Comparison of ENCODE assay signal across 8 cellular contexts in the genomic region with DNA sequence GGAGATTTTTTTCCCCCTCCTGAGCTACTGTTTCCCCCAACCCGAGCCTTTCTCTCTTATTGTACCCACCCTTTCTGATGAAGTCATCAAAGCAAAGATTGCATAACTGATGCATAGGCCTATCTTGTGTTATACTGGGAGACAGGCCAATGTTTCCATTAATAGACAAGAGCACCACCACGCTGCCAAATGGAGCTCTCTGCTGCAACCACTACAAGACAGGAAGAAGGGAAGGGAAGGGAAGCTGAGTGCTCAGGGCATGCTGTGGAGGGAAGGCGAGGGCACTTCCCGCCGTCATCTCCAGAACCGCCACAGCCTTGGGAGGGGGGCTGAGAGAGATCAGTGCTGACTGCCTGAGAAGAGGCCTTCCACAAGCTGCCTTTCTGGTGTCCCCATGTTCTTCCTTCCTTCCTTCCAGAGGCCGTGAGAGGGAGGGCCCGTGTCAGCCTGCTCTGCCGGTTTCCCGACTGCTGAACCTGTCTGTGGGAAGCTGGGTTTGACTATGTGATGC.
DNase-seq lines count a peak whose midpoint lies in the region; ATAC-seq and TF ChIP-seq lines count a peak whose summit lies in the region.

No MANE protein-coding gene starts in this region.

- DNase-seq in ELR (ENCODE audit: low read depth) = peak; percentile 57
- peak; percentile 18 for DNase-seq in NCI-H774 (lab: John Stamatoyannopoulos, UW)
- DNase-seq in coronary artery (ENCODE audit: low spot score) = peak; percentile 87
- no peak for DNase-seq in mesothelial cell of epicardium (ENCODE audit: low spot score in 2 of 2, unreplicated experiment in 2 of 2)
- DNase-seq in uterus = peak; percentile 63 to 83
- DNase-seq in kidney tubule cell (ENCODE audit: low spot score) = no peak
- no peak for DNase-seq in CD8-positive, alpha-beta memory T cell

- H3K9me3 ChIP-seq in uterus = no peaks in the 10 kb centered on the region
- H3K9me3 ChIP-seq in CD8-positive, alpha-beta memory T cell (ENCODE audit: low read length) = no peaks in the 10 kb centered on the region

- intact Hi-C loops in uterus (cut with DNase I; ENCODE audit: low total_unique reads) = no loop called here

- CTCF ChIA-PET in CD8-positive, alpha-beta memory T cell (lab: Charles Lee) = no interaction called here

- peak overlapping the region; percentile 63 to 88 for H3K27ac ChIP-seq in coronary artery
- H3K27ac ChIP-seq in uterus = peak overlapping the region; percentile 82 to 84
- no peak overlapping the region for H3K27ac ChIP-seq in CD8-positive, alpha-beta memory T cell (ENCODE audit: low read depth, low read length)

- TF ChIP-seq CTCF in coronary artery (IDR thresholded peaks at IDR 0.05) = no peak
- no peak for TF ChIP-seq CTCF in mesothelial cell of epicardium (IDR thresholded peaks at IDR 0.05; ENCODE audit: unreplicated experiment)
- TF ChIP-seq CTCF in uterus (IDR thresholded peaks at IDR 0.05) = peak; percentile 21 to 44 (median 38)

- H3K36me3 ChIP-seq in uterus = no peaks in the 10 kb centered on the region
- H3K36me3 ChIP-seq in CD8-positive, alpha-beta memory T cell (ENCODE audit: insufficient read depth, low read length) = no peaks in the 10 kb centered on the region

- H3K4me3 ChIP-seq in coronary artery (peak overlapping the region; percentile 51), uterus (no peak overlapping the region)
- H3K4me3 ChIP-seq in CD8-positive, alpha-beta memory T cell (ENCODE audit: low read length) = no peak overlapping the region

- peak overlapping the region; percentile 86 for H3K27ac Mint-ChIP-seq in mesothelial cell of epicardium
- H3K27ac Mint-ChIP-seq in CD8-positive, alpha-beta memory T cell = no peak overlapping the region

- ATAC-seq in GM21786 (IDR thresholded peaks at IDR 0.05; ENCODE audit: unreplicated experiment) = no peak

- H3K27me3 Mint-ChIP-seq in mesothelial cell of epicardium (ENCODE audit: low read depth) = no peaks in the 10 kb centered on the region
- peaks cover 18 to 34% of the 10 kb centered on the region in 2 donors for H3K27me3 Mint-ChIP-seq in CD8-positive, alpha-beta memory T cell

- no peaks in the 10 kb centered on the region for H3K9me3 Mint-ChIP-seq in mesothelial cell of epicardium
- no peaks in the 10 kb centered on the region for H3K9me3 Mint-ChIP-seq in CD8-positive, alpha-beta memory T cell

- H3K4me1 ChIP-seq in uterus = peaks cover 5 to 8% of the 10 kb centered on the region in 2 donors
- H3K4me1 ChIP-seq in CD8-positive, alpha-beta memory T cell (ENCODE audit: insufficient read depth, low read length) = no peaks in the 10 kb centered on the region

- no peaks in the 10 kb centered on the region for H3K36me3 Mint-ChIP-seq in mesothelial cell of epicardium
- H3K36me3 Mint-ChIP-seq in CD8-positive, alpha-beta memory T cell = no peaks in the 10 kb centered on the region

- peak in 1 of 2 donors; percentile 25 for TF ChIP-seq POLR2A in uterus (IDR thresholded peaks at IDR 0.05)

- H3K4me1 Mint-ChIP-seq in mesothelial cell of epicardium = peaks cover 55% of the 10 kb centered on the region
- H3K4me1 Mint-ChIP-seq in CD8-positive, alpha-beta memory T cell = peaks cover 0 to 4% (median 0%) of the 10 kb centered on the region in 3 donors

- H3K27me3 ChIP-seq in uterus = no peaks in the 10 kb centered on the region
- H3K27me3 ChIP-seq in CD8-positive, alpha-beta memory T cell (ENCODE audit: insufficient read depth, low read length, poor library complexity, severe bottlenecking) = peaks cover 8% of the 10 kb centered on the region

- POLR2A ChIA-PET in CD8-positive, alpha-beta memory T cell (lab: Charles Lee) = no interaction called here

- H3K4me3 Mint-ChIP-seq in mesothelial cell of epicardium = no peak overlapping the region
- peak overlapping the region in 1 of 7 donors; percentile 51 for H3K4me3 Mint-ChIP-seq in CD8-positive, alpha-beta memory T cell

Comparison
In these comparisons a context has a peak if more than half of its experiments do, and no peak if none do; other contexts are left out.
1. DNase-seq: peak in ELR (single experiment), NCI-H774 (single experiment), coronary artery (single experiment) and uterus (2 of 2); none in mesothelial cell of epicardium (0 of 2), kidney tubule cell (single experiment) and CD8-positive, alpha-beta memory T cell (0 of 5).
2. CTCF ChIP-seq: peak in uterus (4 of 4); none in coronary artery (single experiment) and mesothelial cell of epicardium (single experiment).